1 cellular context compared by ENCODE assay signal in genomic region chr9:137087409-137087925, GRCh38.
TF ChIP-seq lines count a peak whose summit lies in the region.

No MANE protein-coding gene starts in this region.

TF ChIP-seq in IMR-90, 13 proteins besides CTCF, POLR2A, EP300 and RAD21 (continued from another document):
- TF ChIP-seq USF2 (IDR thresholded peaks at IDR 0.05; ENCODE audit: low read depth, low read length) (no peak), RCOR1 (IDR thresholded peaks at IDR 0.05; ENCODE audit: insufficient replicate concordance, low read length) (no peak), MXI1 (IDR thresholded peaks at IDR 0.05; ENCODE audit: borderline replicate concordance, low read depth, low read length) (no peak; the same call in 1 of the 2 replicates), MAZ (IDR thresholded peaks at IDR 0.05; ENCODE audit: borderline replicate concordance, low read depth, low read length) (no peak)
